Comparison of ENCODE assay signal across 13 cellular contexts in the genomic region with DNA sequence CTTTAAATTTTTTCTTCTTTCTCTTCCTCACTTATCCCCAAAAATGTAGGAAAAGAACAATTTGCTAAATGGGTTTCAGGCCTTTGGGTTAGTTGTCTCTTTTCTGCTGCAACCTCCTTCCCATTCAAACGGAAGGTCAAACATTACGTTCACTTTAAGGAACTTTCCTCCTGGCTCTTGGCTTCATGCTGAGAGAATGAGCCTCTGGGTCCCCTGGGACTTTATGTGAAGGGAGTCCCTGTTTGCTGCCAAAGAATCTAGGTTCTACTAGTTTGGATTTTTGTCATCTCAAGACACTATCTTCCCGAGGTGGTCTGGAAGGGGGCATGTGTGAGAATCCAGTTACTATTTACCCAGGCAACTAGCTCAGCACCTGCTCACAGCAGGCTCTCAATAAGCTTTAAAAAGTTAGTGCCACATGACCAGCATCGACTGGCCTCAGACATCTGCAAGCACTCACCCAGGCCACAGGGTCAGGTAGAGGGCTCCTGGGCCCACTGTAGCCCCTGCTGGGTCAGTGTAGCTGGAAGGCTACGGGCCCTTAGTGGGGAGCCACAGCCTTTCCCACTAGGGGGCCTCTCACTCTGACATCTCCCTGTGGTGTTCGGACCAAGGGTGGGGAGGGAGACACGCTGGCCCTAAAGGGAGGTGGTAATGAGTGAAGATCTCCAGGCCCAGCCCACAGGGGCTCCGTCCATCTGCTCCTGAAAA.
DNase-seq lines count a peak whose midpoint lies in the region; ATAC-seq and TF ChIP-seq lines count a peak whose summit lies in the region.
"Had no signal": no experiment of that assay in that cellular context is flagged by ENCODE, and none has a peak within 500 bp of the region (broad histone marks: within the 10 kb centered on the region; RNA-seq: fewer than 3 reads in every experiment).

No MANE protein-coding gene starts in this region.

- H3K27ac ChIP-seq in cingulate gyrus (ENCODE audit: low read depth, low read length): peak overlapping the region; percentile 41
- H3K27ac ChIP-seq: HL-60 had no signal

- peak; percentile 69 for DNase-seq in NCI-H82 (lab: John Stamatoyannopoulos, UW)
- no peak for DNase-seq in retinal pigment epithelial cell (ENCODE audit: low read depth)
- no peak for DNase-seq in middle frontal gyrus (ENCODE audit: extremely low spot score, low spot score)
- DNase-seq in DMS153 treated with DMSO at 0.1 percent for 48 hours (lab: John Stamatoyannopoulos, UW; ENCODE audit: unreplicated experiment): no peak
- DNase-seq: activated CD8-positive, alpha-beta T cell treated with anti-CD3 and anti-CD28 coated beads, Interleukin-2, amount 10 ng/mL, durations not matched to agents 7 days and 5 days; MV-4-11; T-helper 17 cell had no signal

- TF ChIP-seq CTCF in GM12875 (IDR thresholded peaks at IDR 0.05; ENCODE audit: borderline replicate concordance, insufficient read depth, low read depth, low read length) (peak; percentile 39; the same call in 1 of the 2 replicates), retinal pigment epithelial cell (conservative IDR thresholded peaks at IDR 0.05; ENCODE audit: low read depth, low read length) (peak; percentile 47)

- H3K4me3 ChIP-seq in GM12875 (ENCODE audit: low read depth, low read length) (no peak overlapping the region), retinal pigment epithelial cell (ENCODE audit: low read length) (no peak overlapping the region)

- ATAC-seq in GM21528 (IDR thresholded peaks at IDR 0.05; ENCODE audit: low FRiP score, unreplicated experiment): no peak
- ATAC-seq in HG02759 (IDR thresholded peaks at IDR 0.05; ENCODE audit: unreplicated experiment): no peak
- ATAC-seq: activated CD8-positive, alpha-beta T cell treated with anti-CD3 and anti-CD28 coated beads, Interleukin-2, amount 10 ng/mL, durations not matched to agents 7 days and 5 days; activated naive CD4-positive, alpha-beta T cell treated with anti-CD3 and anti-CD28 coated beads, Interleukin-2, amount 50 U/mL, for 72 hours; T-helper 17 cell had no signal
